Comparison of ENCODE assay signal across 1 cellular context in the genomic region with DNA sequence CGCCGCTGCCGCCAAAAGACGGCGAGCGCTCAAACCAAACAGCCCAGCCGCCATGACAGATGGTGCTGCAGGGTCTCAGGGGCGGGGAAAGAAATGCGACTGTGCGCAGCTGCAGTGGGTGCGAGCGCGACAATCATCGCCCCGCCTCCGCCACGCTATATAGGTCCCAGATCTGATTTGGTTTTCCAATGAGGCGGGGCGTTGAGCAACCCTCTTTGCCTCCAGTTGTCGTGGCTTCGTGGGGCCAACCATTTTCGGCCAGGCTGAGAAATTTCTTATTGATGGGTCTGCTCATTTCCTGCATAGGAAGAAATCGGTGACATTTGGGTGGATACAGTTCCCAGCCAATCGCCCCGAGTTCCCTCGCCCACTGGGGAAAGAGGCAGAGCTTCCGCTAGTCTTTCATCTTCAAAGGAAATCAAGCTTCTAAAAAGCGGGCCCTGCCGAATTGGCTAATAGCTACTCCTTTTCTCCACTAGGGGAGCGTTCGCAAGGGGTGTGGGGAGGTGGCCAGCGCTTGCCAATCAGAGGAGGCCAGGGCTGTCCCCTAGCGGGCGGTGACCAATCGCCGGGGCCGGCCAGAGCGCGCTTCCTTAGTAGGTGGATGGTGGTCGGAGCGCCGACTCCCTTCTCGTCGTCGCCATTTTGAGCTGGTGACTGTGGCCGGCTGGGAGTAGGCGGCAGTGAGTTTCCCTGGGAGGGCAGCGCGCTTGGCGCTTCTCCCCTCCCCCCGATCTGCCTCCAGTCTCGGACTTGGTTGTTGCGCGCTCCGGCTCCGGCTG.
TF ChIP-seq lines count a peak whose summit lies in the region.

NDUFB11 (minus strand) TSS at position 77 of the 782 bp plus-strand sequence; CDS start at position 54, 23 bp downstream.
RBM10 (plus strand) TSS at position 596 of the 782 bp plus-strand sequence. CDS start 2,261 bp downstream, outside the sequence.

TF ChIP-seq in SK-N-SH, 30 proteins besides CTCF, POLR2A, EP300 and RAD21 (continued from another document):
- TF ChIP-seq, protein P1, sequence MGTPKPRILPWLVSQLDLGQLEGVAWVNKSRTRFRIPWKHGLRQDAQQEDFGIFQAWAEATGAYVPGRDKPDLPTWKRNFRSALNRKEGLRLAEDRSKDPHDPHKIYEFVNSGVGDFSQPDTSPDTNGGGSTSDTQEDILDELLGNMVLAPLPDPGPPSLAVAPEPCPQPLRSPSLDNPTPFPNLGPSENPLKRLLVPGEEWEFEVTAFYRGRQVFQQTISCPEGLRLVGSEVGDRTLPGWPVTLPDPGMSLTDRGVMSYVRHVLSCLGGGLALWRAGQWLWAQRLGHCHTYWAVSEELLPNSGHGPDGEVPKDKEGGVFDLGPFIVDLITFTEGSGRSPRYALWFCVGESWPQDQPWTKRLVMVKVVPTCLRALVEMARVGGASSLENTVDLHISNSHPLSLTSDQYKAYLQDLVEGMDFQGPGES (IDR thresholded peaks at IDR 0.05; ENCODE audit: low read depth, low read length): no peak
- TF ChIP-seq RFX5 (IDR thresholded peaks at IDR 0.05; ENCODE audit: low read length) (peak; percentile 38; the same call in 1 of the 2 replicates), YY1 (IDR thresholded peaks at IDR 0.05; ENCODE audit: low read depth) (peak; percentile 86), POLR2AphosphoS5 (IDR thresholded peaks at IDR 0.05; ENCODE audit: low read depth, low read length) (peak; percentile 61), JUND (IDR thresholded peaks at IDR 0.05) (no peak)
- TF ChIP-seq, protein P2, sequence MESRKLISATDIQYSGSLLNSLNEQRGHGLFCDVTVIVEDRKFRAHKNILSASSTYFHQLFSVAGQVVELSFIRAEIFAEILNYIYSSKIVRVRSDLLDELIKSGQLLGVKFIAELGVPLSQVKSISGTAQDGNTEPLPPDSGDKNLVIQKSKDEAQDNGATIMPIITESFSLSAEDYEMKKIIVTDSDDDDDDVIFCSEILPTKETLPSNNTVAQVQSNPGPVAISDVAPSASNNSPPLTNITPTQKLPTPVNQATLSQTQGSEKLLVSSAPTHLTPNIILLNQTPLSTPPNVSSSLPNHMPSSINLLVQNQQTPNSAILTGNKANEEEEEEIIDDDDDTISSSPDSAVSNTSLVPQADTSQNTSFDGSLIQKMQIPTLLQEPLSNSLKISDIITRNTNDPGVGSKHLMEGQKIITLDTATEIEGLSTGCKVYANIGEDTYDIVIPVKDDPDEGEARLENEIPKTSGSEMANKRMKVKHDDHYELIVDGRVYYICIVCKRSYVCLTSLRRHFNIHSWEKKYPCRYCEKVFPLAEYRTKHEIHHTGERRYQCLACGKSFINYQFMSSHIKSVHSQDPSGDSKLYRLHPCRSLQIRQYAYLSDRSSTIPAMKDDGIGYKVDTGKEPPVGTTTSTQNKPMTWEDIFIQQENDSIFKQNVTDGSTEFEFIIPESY (IDR thresholded peaks at IDR 0.05; ENCODE audit: borderline replicate concordance, low read depth): no peak
